In the genomic region with DNA sequence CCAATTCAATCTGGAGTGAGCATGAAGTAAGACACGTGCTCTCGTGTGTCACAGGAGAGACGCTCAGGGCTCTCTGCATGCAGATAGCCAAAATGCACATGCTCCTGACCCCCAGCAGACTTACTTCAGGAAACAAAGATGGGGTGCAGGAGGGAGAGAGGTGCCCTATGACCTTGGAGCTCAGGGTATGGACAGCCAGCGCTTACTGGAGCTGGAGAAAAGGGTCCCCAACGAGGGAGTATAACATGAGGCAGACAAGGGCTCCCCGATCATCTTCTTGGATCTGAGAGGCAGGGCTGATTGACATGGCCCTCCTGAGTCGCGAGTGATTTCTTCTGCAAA, we compare ENCODE assay signal across 24 cellular contexts.
"Had no signal": no experiment of that assay in that cellular context is flagged by ENCODE, and none has a peak within 500 bp of the region (broad histone marks: within the 10 kb centered on the region; RNA-seq: fewer than 3 reads in every experiment).

No MANE protein-coding gene starts in this region.

- H2AFZ ChIP-seq: hepatocyte had no signal

- H3K4me1 ChIP-seq: left lung, prostate gland, tibial artery had no signal

- H3K9me3 Mint-ChIP-seq: activated CD4-positive, alpha-beta memory T cell treated with anti-CD3 and anti-CD28 coated beads for 36 hours; dendritic cell treated with granulocyte-macrophage colony-stimulating factor and Interleukin-4, amounts not matched to agents 40 ng/mL and 50 ng/mL, for 4 days; immature natural killer cell; mesothelial cell of epicardium; natural killer cell; T-helper 1 cell treated with Interleukin-12 subunit alpha and Interleukin-12 subunit beta and Interleukin-4 antibody, amounts not matched to agents 30 μg/mL and 1 μg/mL, for 36 hours had no signal

- H3K9me3 ChIP-seq: left lung, ovary, prostate gland, tibial artery had no signal

- H3K79me2 ChIP-seq: hepatocyte had no signal

- H3K27ac Mint-ChIP-seq: activated CD4-positive, alpha-beta memory T cell treated with anti-CD3 and anti-CD28 coated beads for 36 hours; dendritic cell treated with granulocyte-macrophage colony-stimulating factor and Interleukin-4, amounts not matched to agents 40 ng/mL and 50 ng/mL, for 4 days; immature natural killer cell; mesothelial cell of epicardium; natural killer cell; T-helper 1 cell treated with Interleukin-12 subunit alpha and Interleukin-12 subunit beta and Interleukin-4 antibody, amounts not matched to agents 30 μg/mL and 1 μg/mL, for 36 hours had no signal

- H3K27me3 Mint-ChIP-seq: activated CD4-positive, alpha-beta memory T cell treated with anti-CD3 and anti-CD28 coated beads for 36 hours had no signal

- H3K36me3 Mint-ChIP-seq: activated CD4-positive, alpha-beta memory T cell treated with anti-CD3 and anti-CD28 coated beads for 36 hours; immature natural killer cell; natural killer cell had no signal

- H3K27ac ChIP-seq: cardiac muscle cell, hepatocyte, left lung, ovary, prostate gland, tibial artery had no signal

- H3K4me2 ChIP-seq: hepatocyte had no signal

- H3K4me3 ChIP-seq: cardiac muscle cell, hepatocyte, left lung, lung, ovary, prostate gland, tibial artery had no signal

- FAIRE-seq: frontal cortex had no signal

- H3K4me3 Mint-ChIP-seq: activated CD4-positive, alpha-beta memory T cell treated with anti-CD3 and anti-CD28 coated beads for 36 hours; dendritic cell treated with granulocyte-macrophage colony-stimulating factor and Interleukin-4, amounts not matched to agents 40 ng/mL and 50 ng/mL, for 4 days; immature natural killer cell; mesothelial cell of epicardium; natural killer cell; T-helper 1 cell treated with Interleukin-12 subunit alpha and Interleukin-12 subunit beta and Interleukin-4 antibody, amounts not matched to agents 30 μg/mL and 1 μg/mL, for 36 hours had no signal

- H3K4me1 Mint-ChIP-seq: immature natural killer cell, mesothelial cell of epicardium, natural killer cell had no signal

- H3K36me3 ChIP-seq: left lung, ovary, prostate gland, tibial artery had no signal

- DNase-seq: activated CD4-positive, alpha-beta memory T cell treated with anti-CD3 and anti-CD28 coated beads for 36 hours; activated CD4-positive, alpha-beta T cell treated with anti-CD3 and anti-CD28 coated beads for 48 hours; activated naive CD4-positive, alpha-beta T cell treated with Interleukin-2 at 50 U/mL for 16 hours; activated T-cell treated with anti-CD3 and anti-CD28 coated beads, Interleukin-2, amount 50 U/mL, for 48 hours; effector CD8-positive, alpha-beta T cell; glutamatergic neuron; immature natural killer cell; kidney glomerular epithelial cell; left lung; natural killer cell; ovary; stimulated activated CD4-positive, alpha-beta T cell treated with anti-CD3 and anti-CD28 coated beads, Interleukin-12 subunit alpha, Interleukin-12 subunit beta, amount 100 ng/mL, for 4 hours; stimulated activated CD4-positive, alpha-beta T cell treated with anti-CD3 and anti-CD28 coated beads, Interleukin-4, amount 100 ng/mL, for 4 hours; stimulated activated naive CD8-positive, alpha-beta T cell treated with anti-CD3 and anti-CD28 coated beads, Interleukin-15, Interleukin-2, amounts not matched to agents 100 U/mL and 50 U/mL, for 24 hours; T1000; tibial artery had no signal

- H3K27me3 ChIP-seq: cardiac muscle cell, hepatocyte, left lung, ovary had no signal

- ATAC-seq: left lung; natural killer cell; stimulated activated naive CD8-positive, alpha-beta T cell treated with anti-CD3 and anti-CD28 coated beads, Interleukin-15, Interleukin-2, amounts not matched to agents 100 U/mL and 50 U/mL, for 24 hours had no signal
